In genomic region chr17:81960130-81960958, GRCh38 we compare ENCODE assay signal across 1 cellular context.
TF ChIP-seq lines count a peak whose summit lies in the region.

No MANE protein-coding gene starts in this region.

TF ChIP-seq in HepG2, 621 proteins besides CTCF, POLR2A, EP300 and RAD21 (continued from another document and continues in another):
- TF ChIP-seq ZNF18 (CRISPR knock-in tag; IDR thresholded peaks at IDR 0.05; ENCODE audit: insufficient replicate concordance): peak; percentile 80
- TF ChIP-seq SALL1 (CRISPR knock-in tag; IDR thresholded peaks at IDR 0.05): peak; percentile 32; the same call in 1 of the 2 replicates
- TF ChIP-seq CHD4 (IDR thresholded peaks at IDR 0.05; ENCODE audit: borderline replicate concordance, low read length): no peak
- peak; percentile 75 for TF ChIP-seq IRF9 (CRISPR knock-in tag; IDR thresholded peaks at IDR 0.05; ENCODE audit: borderline replicate concordance)
- TF ChIP-seq ZNF317 (CRISPR knock-in tag; IDR thresholded peaks at IDR 0.05): no peak
- TF ChIP-seq LRRFIP1 (CRISPR knock-in tag; conservative IDR thresholded peaks at IDR 0.05): no peak
- TF ChIP-seq PREB (CRISPR knock-in tag; IDR thresholded peaks at IDR 0.05): no peak
- no peak for TF ChIP-seq BHLHE40 (IDR thresholded peaks at IDR 0.05; ENCODE audit: low read length)
- no peak for TF ChIP-seq AKAP8 (CRISPR knock-in tag; IDR thresholded peaks at IDR 0.05)
- no peak for TF ChIP-seq E2F5 (CRISPR knock-in tag; conservative IDR thresholded peaks at IDR 0.05)
- no peak for TF ChIP-seq MAX (IDR thresholded peaks at IDR 0.05)
- no peak for TF ChIP-seq GTF3A (CRISPR knock-in tag; conservative IDR thresholded peaks at IDR 0.05)
- TF ChIP-seq, protein P1, sequence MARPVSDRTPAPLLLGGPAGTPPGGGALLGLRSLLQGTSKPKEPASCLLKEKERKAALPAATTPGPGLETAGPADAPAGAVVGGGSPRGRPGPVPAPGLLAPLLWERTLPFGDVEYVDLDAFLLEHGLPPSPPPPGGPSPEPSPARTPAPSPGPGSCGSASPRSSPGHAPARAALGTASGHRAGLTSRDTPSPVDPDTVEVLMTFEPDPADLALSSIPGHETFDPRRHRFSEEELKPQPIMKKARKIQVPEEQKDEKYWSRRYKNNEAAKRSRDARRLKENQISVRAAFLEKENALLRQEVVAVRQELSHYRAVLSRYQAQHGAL (CRISPR knock-in tag; IDR thresholded peaks at IDR 0.05; ENCODE audit: not compliant biosample characterization): no peak
- no peak for TF ChIP-seq ZBTB46 (CRISPR knock-in tag; IDR thresholded peaks at IDR 0.05; ENCODE audit: borderline replicate concordance)
- TF ChIP-seq FLYWCH1 (CRISPR knock-in tag; IDR thresholded peaks at IDR 0.05): 0 out of 2 replicates have a peak, but pooled peaks have one; percentile 60
- no peak; the same call in 1 of the 2 replicates for TF ChIP-seq GLI4 (CRISPR knock-in tag; IDR thresholded peaks at IDR 0.05; ENCODE audit: borderline replicate concordance)
- peak; percentile 46; the same call in 1 of the 2 replicates for TF ChIP-seq HIC2 (CRISPR knock-in tag; IDR thresholded peaks at IDR 0.05; ENCODE audit: low read depth)
- no peak for TF ChIP-seq MZF1 (CRISPR knock-in tag; IDR thresholded peaks at IDR 0.05; ENCODE audit: borderline replicate concordance)
- peak; percentile 0 for TF ChIP-seq SRSF1 (optimal IDR thresholded peaks at IDR 0.05; ENCODE audit: low read depth, low read length)
- TF ChIP-seq, protein P2, sequence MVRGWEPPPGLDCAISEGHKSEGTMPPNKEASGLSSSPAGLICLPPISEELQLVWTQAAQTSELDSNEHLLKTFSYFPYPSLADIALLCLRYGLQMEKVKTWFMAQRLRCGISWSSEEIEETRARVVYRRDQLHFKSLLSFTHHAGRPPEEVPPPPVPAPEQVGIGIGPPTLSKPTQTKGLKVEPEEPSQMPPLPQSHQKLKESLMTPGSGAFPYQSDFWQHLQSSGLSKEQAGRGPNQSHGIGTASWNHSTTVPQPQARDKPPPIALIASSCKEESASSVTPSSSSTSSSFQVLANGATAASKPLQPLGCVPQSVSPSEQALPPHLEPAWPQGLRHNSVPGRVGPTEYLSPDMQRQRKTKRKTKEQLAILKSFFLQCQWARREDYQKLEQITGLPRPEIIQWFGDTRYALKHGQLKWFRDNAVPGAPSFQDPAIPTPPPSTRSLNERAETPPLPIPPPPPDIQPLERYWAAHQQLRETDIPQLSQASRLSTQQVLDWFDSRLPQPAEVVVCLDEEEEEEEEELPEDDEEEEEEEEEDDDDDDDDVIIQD (CRISPR knock-in tag; IDR thresholded peaks at IDR 0.05; ENCODE audit: low read depth): no peak
- TF ChIP-seq RBM39 (IDR thresholded peaks at IDR 0.05; ENCODE audit: low read depth, low read length, poor library complexity, severe bottlenecking): peak; percentile 86
- TF ChIP-seq ZSCAN12 (CRISPR knock-in tag; IDR thresholded peaks at IDR 0.05): peak; percentile 42; the same call in 1 of the 2 replicates
- TF ChIP-seq NCOR1 (IDR thresholded peaks at IDR 0.05; ENCODE audit: borderline replicate concordance, low read length): no peak
- no peak for TF ChIP-seq ZNF484 (CRISPR knock-in tag; IDR thresholded peaks at IDR 0.05; ENCODE audit: borderline replicate concordance, low read depth)
- TF ChIP-seq AGO1 (IDR thresholded peaks at IDR 0.05; ENCODE audit: low read depth, low read length, poor library complexity, severe bottlenecking): peak; percentile 79
- no peak for TF ChIP-seq RAD51 (IDR thresholded peaks at IDR 0.05; ENCODE audit: borderline replicate concordance)
- no peak for TF ChIP-seq ZSCAN9 (CRISPR knock-in tag; IDR thresholded peaks at IDR 0.05; ENCODE audit: borderline replicate concordance)
- no peak for TF ChIP-seq KDM1A (CRISPR knock-in tag; IDR thresholded peaks at IDR 0.05)
- no peak for TF ChIP-seq MIER3 (CRISPR knock-in tag; IDR thresholded peaks at IDR 0.05; ENCODE audit: borderline replicate concordance)
- TF ChIP-seq NFYC (CRISPR knock-in tag; IDR thresholded peaks at IDR 0.05): no peak
- no peak for TF ChIP-seq NCOA1 (CRISPR knock-in tag; IDR thresholded peaks at IDR 0.05)
- TF ChIP-seq ZFYVE20 (CRISPR knock-in tag; IDR thresholded peaks at IDR 0.05; ENCODE audit: borderline replicate concordance, low read depth): 0 out of 2 replicates have a peak, but pooled peaks have one; percentile 16
- no peak for TF ChIP-seq PHF20 (CRISPR knock-in tag; IDR thresholded peaks at IDR 0.05)
- TF ChIP-seq ZFY (CRISPR knock-in tag; IDR thresholded peaks at IDR 0.05): peak; percentile 66
- TF ChIP-seq ZNF577 (CRISPR knock-in tag; IDR thresholded peaks at IDR 0.05; ENCODE audit: borderline replicate concordance, low read depth): no peak
- no peak for TF ChIP-seq SCMH1 (CRISPR knock-in tag; IDR thresholded peaks at IDR 0.05; ENCODE audit: borderline replicate concordance)
- peak; percentile 62; the same call in 1 of the 2 replicates for TF ChIP-seq ZNF772 (CRISPR knock-in tag; IDR thresholded peaks at IDR 0.05)
- 0 out of 2 replicates have a peak, but pooled peaks have one; percentile 15 for TF ChIP-seq MLXIP (CRISPR knock-in tag; IDR thresholded peaks at IDR 0.05; ENCODE audit: borderline replicate concordance)
- TF ChIP-seq MYC (CRISPR knock-in tag; IDR thresholded peaks at IDR 0.05; ENCODE audit: borderline replicate concordance): peak; percentile 11; the same call in 1 of the 2 replicates
- TF ChIP-seq FIP1L1 (IDR thresholded peaks at IDR 0.05; ENCODE audit: borderline replicate concordance, insufficient read depth, low read depth, low read length): 0 out of 2 replicates have a peak, but pooled peaks have one; percentile 69
- no peak for TF ChIP-seq ZNF672 (CRISPR knock-in tag; IDR thresholded peaks at IDR 0.05)
